Comparison of ENCODE assay signal across 8 cellular contexts in the genomic region with DNA sequence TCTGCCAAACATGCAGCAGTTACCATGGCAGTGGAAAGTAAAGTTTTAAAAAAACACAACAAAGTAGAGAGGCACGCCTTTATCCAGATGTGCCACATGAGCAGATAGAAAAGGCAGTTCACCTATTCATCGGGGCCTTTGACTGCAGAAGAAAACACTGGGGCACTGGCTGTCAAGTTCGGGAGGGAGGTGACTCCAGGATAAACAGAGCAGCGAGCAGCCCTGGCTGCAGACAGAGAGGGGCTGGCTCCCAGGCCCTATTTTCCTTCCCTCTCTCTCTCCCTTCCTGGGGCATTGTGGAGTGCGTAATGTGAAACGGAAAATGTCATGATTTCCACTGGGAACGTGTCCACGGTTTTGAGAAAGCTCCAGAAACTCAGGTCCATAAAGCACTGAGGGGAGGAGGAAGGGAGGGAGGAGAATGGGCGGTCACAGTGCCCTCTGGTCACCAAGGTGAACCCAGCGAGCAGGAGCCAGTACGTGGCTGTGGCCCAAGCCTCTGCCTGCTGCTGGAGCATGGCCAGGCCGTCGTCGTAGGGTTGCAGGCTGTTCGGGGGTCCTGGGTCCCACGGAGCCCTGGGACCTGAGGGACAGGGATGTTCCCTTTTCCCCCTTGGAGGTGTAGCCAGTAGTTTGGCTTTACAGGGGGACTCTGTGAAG.
DNase-seq lines count a peak whose midpoint lies in the region; ATAC-seq and TF ChIP-seq lines count a peak whose summit lies in the region.

No MANE protein-coding gene starts in this region.

- peak overlapping the region; percentile 55 for H3K4me3 ChIP-seq in neural cell (ENCODE audit: low read length)

- no peaks in the 10 kb centered on the region for H3K9me3 ChIP-seq in neural cell (ENCODE audit: low read length)

- H3K9me2 ChIP-seq in neural cell (ENCODE audit: insufficient read depth, low read length) = no peaks in the 10 kb centered on the region

- no peak for TF ChIP-seq EP300 in neural cell (conservative IDR thresholded peaks at IDR 0.05; ENCODE audit: poor library complexity, severe bottlenecking)

- peak overlapping the region; percentile 87 for H3K9ac ChIP-seq in neural cell (ENCODE audit: low read length)

- H3F3A ChIP-seq in neural cell (ENCODE audit: insufficient read depth, low read length, poor library complexity, severe bottlenecking) = peaks cover 31% of the 10 kb centered on the region

- H3K4me1 Mint-ChIP-seq in WTC11 (peaks cover 61% of the 10 kb centered on the region), endothelial cell (ENCODE audit: unreplicated experiment) (peaks cover 92% of the 10 kb centered on the region)

- H3K27me3 Mint-ChIP-seq in WTC11 (ENCODE audit: low read depth) (peaks cover 6% of the 10 kb centered on the region; the same call in 1 of the 2 replicates), endothelial cell (ENCODE audit: unreplicated experiment) (peaks cover 22% of the 10 kb centered on the region)

- H3K9me3 Mint-ChIP-seq in WTC11 (no peaks in the 10 kb centered on the region), endothelial cell (ENCODE audit: unreplicated experiment) (no peaks in the 10 kb centered on the region)

- H3K4me3 Mint-ChIP-seq in WTC11 (peak overlapping the region; percentile 43; the same call in 1 of the 2 replicates), endothelial cell (ENCODE audit: unreplicated experiment) (peak overlapping the region; percentile 56)

- peak overlapping the region; percentile 54 for H3K4me2 ChIP-seq in neural cell (ENCODE audit: low read length)

- no peaks in the 10 kb centered on the region for H3K79me2 ChIP-seq in neural cell (replicated peaks; ENCODE audit: insufficient read depth, low read length)

- no peaks in the 10 kb centered on the region for H4K20me1 ChIP-seq in neural cell (ENCODE audit: insufficient read depth)

- H3K36me3 ChIP-seq in neural cell (ENCODE audit: insufficient read depth, low read length) = no peaks in the 10 kb centered on the region

- H3K27ac ChIP-seq in neural cell (ENCODE audit: low read length) = peak overlapping the region; percentile 98

- TF ChIP-seq RAD21 in neural cell (conservative IDR thresholded peaks at IDR 0.05) = peak; percentile 40

- H3K27me3 ChIP-seq in neural cell (ENCODE audit: insufficient read depth, low read depth, low read length) = no peaks in the 10 kb centered on the region

- DNase-seq in WTC11 (ENCODE audit: low spot score) (no peak), endothelial cell (ENCODE audit: low spot score) (peak; percentile 32), NCI-H1436 treated with DMSO at 0.1 percent for 48 hours (lab: John Stamatoyannopoulos, UW) (no peak)

- H3K27ac Mint-ChIP-seq in WTC11 (peak overlapping the region; percentile 87), endothelial cell (ENCODE audit: unreplicated experiment) (peak overlapping the region; percentile 100)

- POLR2A ChIA-PET in WTC11 (lab: Charles Lee) = interaction anchor here (0.7 to 1.1 kb wide), 7 partner anchors 11 to 128 kb away, joined by 3 to 6 read pairs (median 4); no protein-coding TSS in a partner anchor

- CTCF ChIA-PET in WTC11 (lab: Charles Lee) = interaction anchor here (0.8 to 1.1 kb wide), 8 partner anchors 11 to 369 kb away, joined by 3 to 6 read pairs (median 4); no protein-coding TSS in a partner anchor

- no peaks in the 10 kb centered on the region for H3K36me3 Mint-ChIP-seq in WTC11
- no peaks in the 10 kb centered on the region for H3K36me3 Mint-ChIP-seq in endothelial cell (ENCODE audit: low read depth, unreplicated experiment)

- TF ChIP-seq CTCF in WTC11 (IDR thresholded peaks at IDR 0.05) = no peak
- TF ChIP-seq CTCF in endothelial cell (IDR thresholded peaks at IDR 0.05; ENCODE audit: unreplicated experiment) = no peak
- no peak for TF ChIP-seq CTCF in neural cell (IDR thresholded peaks at IDR 0.05; ENCODE audit: poor library complexity, severe bottlenecking)

- no peak overlapping the region for H2AFZ ChIP-seq in neural cell (ENCODE audit: low read depth, low read length)

- peak; percentile 2 for ATAC-seq in GM19324 (IDR thresholded peaks at IDR 0.05; ENCODE audit: low FRiP score, unreplicated experiment)
- peak; percentile 4 for ATAC-seq in HG03571 (IDR thresholded peaks at IDR 0.05; ENCODE audit: unreplicated experiment)
- peak; percentile 24 for ATAC-seq in WTC11
- ATAC-seq in HG03439 (IDR thresholded peaks at IDR 0.05; ENCODE audit: unreplicated experiment) = no peak
- ATAC-seq in HG02571 (IDR thresholded peaks at IDR 0.05; ENCODE audit: unreplicated experiment) = no peak

TF ChIP-seq in WTC11, 78 proteins besides CTCF, POLR2A, EP300 and RAD21 (continues in another document):
- TF ChIP-seq, protein P1, sequence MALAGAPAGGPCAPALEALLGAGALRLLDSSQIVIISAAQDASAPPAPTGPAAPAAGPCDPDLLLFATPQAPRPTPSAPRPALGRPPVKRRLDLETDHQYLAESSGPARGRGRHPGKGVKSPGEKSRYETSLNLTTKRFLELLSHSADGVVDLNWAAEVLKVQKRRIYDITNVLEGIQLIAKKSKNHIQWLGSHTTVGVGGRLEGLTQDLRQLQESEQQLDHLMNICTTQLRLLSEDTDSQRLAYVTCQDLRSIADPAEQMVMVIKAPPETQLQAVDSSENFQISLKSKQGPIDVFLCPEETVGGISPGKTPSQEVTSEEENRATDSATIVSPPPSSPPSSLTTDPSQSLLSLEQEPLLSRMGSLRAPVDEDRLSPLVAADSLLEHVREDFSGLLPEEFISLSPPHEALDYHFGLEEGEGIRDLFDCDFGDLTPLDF (CRISPR knock-in tag; IDR thresholded peaks at IDR 0.05) = no peak
- no peak for TF ChIP-seq USF2 (CRISPR knock-in tag; IDR thresholded peaks at IDR 0.05)
- TF ChIP-seq, protein P2, sequence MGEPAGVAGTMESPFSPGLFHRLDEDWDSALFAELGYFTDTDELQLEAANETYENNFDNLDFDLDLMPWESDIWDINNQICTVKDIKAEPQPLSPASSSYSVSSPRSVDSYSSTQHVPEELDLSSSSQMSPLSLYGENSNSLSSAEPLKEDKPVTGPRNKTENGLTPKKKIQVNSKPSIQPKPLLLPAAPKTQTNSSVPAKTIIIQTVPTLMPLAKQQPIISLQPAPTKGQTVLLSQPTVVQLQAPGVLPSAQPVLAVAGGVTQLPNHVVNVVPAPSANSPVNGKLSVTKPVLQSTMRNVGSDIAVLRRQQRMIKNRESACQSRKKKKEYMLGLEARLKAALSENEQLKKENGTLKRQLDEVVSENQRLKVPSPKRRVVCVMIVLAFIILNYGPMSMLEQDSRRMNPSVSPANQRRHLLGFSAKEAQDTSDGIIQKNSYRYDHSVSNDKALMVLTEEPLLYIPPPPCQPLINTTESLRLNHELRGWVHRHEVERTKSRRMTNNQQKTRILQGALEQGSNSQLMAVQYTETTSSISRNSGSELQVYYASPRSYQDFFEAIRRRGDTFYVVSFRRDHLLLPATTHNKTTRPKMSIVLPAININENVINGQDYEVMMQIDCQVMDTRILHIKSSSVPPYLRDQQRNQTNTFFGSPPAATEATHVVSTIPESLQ (CRISPR knock-in tag; IDR thresholded peaks at IDR 0.05) = no peak
- no peak for TF ChIP-seq ZNF263 (CRISPR knock-in tag; IDR thresholded peaks at IDR 0.05; ENCODE audit: low read depth)
- no peak for TF ChIP-seq ZNF396 (CRISPR knock-in tag; IDR thresholded peaks at IDR 0.05; ENCODE audit: borderline replicate concordance)
- TF ChIP-seq NR3C1 (CRISPR knock-in tag; conservative IDR thresholded peaks at IDR 0.05; ENCODE audit: low read depth) = no peak

TF ChIP-seq in neural cell, 6 proteins besides CTCF, POLR2A, EP300 and RAD21:
- TF ChIP-seq MXI1 (conservative IDR thresholded peaks at IDR 0.05; ENCODE audit: poor library complexity, severe bottlenecking) (peak; percentile 64), EZH2 (IDR thresholded peaks at IDR 0.05; ENCODE audit: borderline replicate concordance, insufficient read depth, low read length, poor library complexity, severe bottlenecking) (no peak), POLR2AphosphoS5 (IDR thresholded peaks at IDR 0.05) (no peak), TAF1 (IDR thresholded peaks at IDR 0.05; ENCODE audit: low read depth) (peak; percentile 4)

Comparison
In these comparisons a context has a peak if more than half of its experiments do, and no peak if none do; other contexts are left out.
1. ATAC-seq: peak in GM19324 (single experiment), HG03571 (single experiment) and WTC11 (single experiment); none in HG03439 (single experiment) and HG02571 (single experiment).